Comparison of ENCODE assay signal across 8 cellular contexts in genomic region chr4:64781737-64782326, GRCh38.
A peak's percentile ranks its signal among the peaks of the same experiment; 100 is the strongest.
DNase-seq lines count a peak whose midpoint lies in the region; ATAC-seq and TF ChIP-seq lines count a peak whose summit lies in the region.

No MANE protein-coding gene starts in this region.

- CTCF ChIA-PET in activated CD4-positive, alpha-beta memory T cell treated with anti-CD3 and anti-CD28 coated beads for 36 hours (lab: Charles Lee) = interaction anchor here (0.9 to 1.0 kb wide), 2 partner anchors 18 to 69 kb away, joined by 3 read pairs; no protein-coding TSS in a partner anchor

- H3K27me3 ChIP-seq in cardiac muscle cell = no peaks in the 10 kb centered on the region
- H3K27me3 ChIP-seq in thoracic aorta (replicated peaks; ENCODE audit: insufficient read depth) = no peaks in the 10 kb centered on the region

- H3K9me3 ChIP-seq in cardiac muscle cell (ENCODE audit: low read depth) = no peaks in the 10 kb centered on the region
- H3K9me3 ChIP-seq in thoracic aorta = no peaks in the 10 kb centered on the region

- no peak overlapping the region for H3K27ac Mint-ChIP-seq in activated CD4-positive, alpha-beta memory T cell treated with anti-CD3 and anti-CD28 coated beads for 36 hours
- H3K27ac Mint-ChIP-seq in stimulated activated memory B cell treated with anti-CD40 and anti-IgM and Interleukin-4, amounts not matched to agents 10 μg/mL and 1 μg/mL and 100 μg/mL, for 72 hours = no peak overlapping the region

- POLR2A ChIA-PET in activated CD4-positive, alpha-beta memory T cell treated with anti-CD3 and anti-CD28 coated beads for 36 hours (lab: Charles Lee) = no interaction called here

- no peaks in the 10 kb centered on the region for H3K4me1 ChIP-seq in cardiac muscle cell (ENCODE audit: low read depth)
- peaks cover 8 to 28% of the 10 kb centered on the region in 2 donors for H3K4me1 ChIP-seq in thoracic aorta (ENCODE audit: control insufficient read depth in 1 of 2, low read depth in 2 of 2)

- intact Hi-C loops in cardiac septum (cut with DNase I) = no loop called here
- intact Hi-C loops in activated CD4-positive, alpha-beta memory T cell treated with anti-CD3 and anti-CD28 coated beads for 36 hours (cut with micrococcal nuclease) = loop anchor here (5.0 kb wide), 1 partner anchor 185 kb away; no protein-coding TSS in a partner anchor

- ATAC-seq in HG03354 (IDR thresholded peaks at IDR 0.05; ENCODE audit: poor library complexity, severe bottlenecking, unreplicated experiment) (peak; percentile 77), thoracic aorta (ENCODE audit: insufficient number of reproducible peaks, low FRiP score, low read depth) (no peak)
- no peak for ATAC-seq in stimulated activated memory B cell treated with anti-CD40 and anti-IgM and Interleukin-4, amounts not matched to agents 10 μg/mL and 1 μg/mL and 100 μg/mL, for 72 hours

- H3K4me3 ChIP-seq in cardiac muscle cell = no peak overlapping the region
- H3K4me3 ChIP-seq in fibroblast of pulmonary artery (replicated peaks; ENCODE audit: low read depth, low read length) = no peak overlapping the region
- no peak overlapping the region for H3K4me3 ChIP-seq in thoracic aorta

- peak; percentile 26 to 35 for DNase-seq in cardiac muscle cell (ENCODE audit: low read depth in 1 of 2, low spot score in 1 of 2)
- DNase-seq in cardiac septum (ENCODE audit: low spot score) = no peak
- peak; percentile 21 for DNase-seq in RPMI8226
- DNase-seq in fibroblast of pulmonary artery (ENCODE audit: low read depth) = peak; percentile 55
- no peak for DNase-seq in thoracic aorta (ENCODE audit: low spot score)
- no peak for DNase-seq in activated CD4-positive, alpha-beta memory T cell treated with anti-CD3 and anti-CD28 coated beads for 36 hours

- H3K9me3 Mint-ChIP-seq in activated CD4-positive, alpha-beta memory T cell treated with anti-CD3 and anti-CD28 coated beads for 36 hours = peaks cover 4% of the 10 kb centered on the region
- H3K9me3 Mint-ChIP-seq in stimulated activated memory B cell treated with anti-CD40 and anti-IgM and Interleukin-4, amounts not matched to agents 10 μg/mL and 1 μg/mL and 100 μg/mL, for 72 hours = no peaks in the 10 kb centered on the region

- H3K27me3 Mint-ChIP-seq in activated CD4-positive, alpha-beta memory T cell treated with anti-CD3 and anti-CD28 coated beads for 36 hours = no peaks in the 10 kb centered on the region
- no peaks in the 10 kb centered on the region for H3K27me3 Mint-ChIP-seq in stimulated activated memory B cell treated with anti-CD40 and anti-IgM and Interleukin-4, amounts not matched to agents 10 μg/mL and 1 μg/mL and 100 μg/mL, for 72 hours

- H3K27ac ChIP-seq in cardiac muscle cell (no peak overlapping the region), thoracic aorta (no peak overlapping the region)

- no peaks in the 10 kb centered on the region for H3K36me3 Mint-ChIP-seq in activated CD4-positive, alpha-beta memory T cell treated with anti-CD3 and anti-CD28 coated beads for 36 hours
- H3K36me3 Mint-ChIP-seq in stimulated activated memory B cell treated with anti-CD40 and anti-IgM and Interleukin-4, amounts not matched to agents 10 μg/mL and 1 μg/mL and 100 μg/mL, for 72 hours = no peaks in the 10 kb centered on the region

- H3K36me3 ChIP-seq in cardiac muscle cell (no peaks in the 10 kb centered on the region), thoracic aorta (no peaks in the 10 kb centered on the region)

- TF ChIP-seq CTCF in cardiac muscle cell (IDR thresholded peaks at IDR 0.05; ENCODE audit: low read depth, low read length) = peak; percentile 61
- peak; percentile 69 for TF ChIP-seq CTCF in fibroblast of pulmonary artery (IDR thresholded peaks at IDR 0.05; ENCODE audit: low read length, missing control alignments)
- peak; percentile 73 for TF ChIP-seq CTCF in thoracic aorta (IDR thresholded peaks at IDR 0.05)

- no peak overlapping the region for H3K4me3 Mint-ChIP-seq in activated CD4-positive, alpha-beta memory T cell treated with anti-CD3 and anti-CD28 coated beads for 36 hours
- H3K4me3 Mint-ChIP-seq in stimulated activated memory B cell treated with anti-CD40 and anti-IgM and Interleukin-4, amounts not matched to agents 10 μg/mL and 1 μg/mL and 100 μg/mL, for 72 hours = no peak overlapping the region

- no peaks in the 10 kb centered on the region for H3K4me1 Mint-ChIP-seq in activated CD4-positive, alpha-beta memory T cell treated with anti-CD3 and anti-CD28 coated beads for 36 hours (ENCODE audit: low read depth)
- no peaks in the 10 kb centered on the region for H3K4me1 Mint-ChIP-seq in stimulated activated memory B cell treated with anti-CD40 and anti-IgM and Interleukin-4, amounts not matched to agents 10 μg/mL and 1 μg/mL and 100 μg/mL, for 72 hours

Comparison
In these comparisons a context has a peak if more than half of its experiments do, and no peak if none do; other contexts are left out.
1. DNase-seq: peak in cardiac muscle cell (2 of 2), RPMI8226 (single experiment) and fibroblast of pulmonary artery (single experiment); none in cardiac septum (single experiment), thoracic aorta (single experiment) and activated CD4-positive, alpha-beta memory T cell treated with anti-CD3 and anti-CD28 coated beads for 36 hours (single experiment).
2. Peak in every context shown above with its lines, with median percentiles within 50 percentile points of each other: CTCF ChIP-seq.